In genomic region chr3:157142315-157142714, GRCh38 we compare ENCODE assay signal across 18 cellular contexts. TPM values are rescaled to one million over a fixed set of nuclear protein-coding genes. Genes with fewer than 3 reads are reported as not detected.
DNase-seq lines count a peak whose midpoint lies in the region; ATAC-seq and TF ChIP-seq lines count a peak whose summit lies in the region.
"Had no signal": no experiment of that assay in that cellular context is flagged by ENCODE, and none has a peak within 500 bp of the region (broad histone marks: within the 10 kb centered on the region; RNA-seq: fewer than 3 reads in every experiment).

No MANE protein-coding gene starts in this region.

- H3K4me1 ChIP-seq in foreskin keratinocyte (peaks cover under 1% of the 10 kb centered on the region), tibial nerve (peaks cover 0 to 6% (median 2%) of the 10 kb centered on the region in 4 donors)

- TF ChIP-seq CTCF in foreskin keratinocyte (conservative IDR thresholded peaks at IDR 0.05) (no peak), tibial nerve (IDR thresholded peaks at IDR 0.05) (no peak)

- no peaks in the 10 kb centered on the region for H3K9me3 ChIP-seq in tibial nerve
- H3K9me3 ChIP-seq: BLaER1 treated with 17β-estradiol and CSF1 and Interleukin-3, amounts not matched to agents 10 nM and 100 nM; body of pancreas; lower lobe of right lung had no signal

- in situ Hi-C loops in ACHN (cut with HindIII; ENCODE audit: low pct_ligation_motif_present, low pct_unique_long_range_greater_than_20kb, low sequenced_read_pairs), result no loop called here

- H3K27me3 ChIP-seq in foreskin keratinocyte (no peaks in the 10 kb centered on the region), tibial nerve (no peaks in the 10 kb centered on the region)
- H3K27me3 ChIP-seq: BLaER1 treated with 17β-estradiol and CSF1 and Interleukin-3, amounts not matched to agents 10 nM and 100 nM; body of pancreas had no signal

- TF ChIP-seq RAD21 in Ishikawa (IDR thresholded peaks at IDR 0.05; ENCODE audit: low read depth), result no peak

- TF ChIP-seq POLR2A in tibial nerve (IDR thresholded peaks at IDR 0.05), result no peak

- H3K36me3 ChIP-seq in tibial nerve, result peaks cover 0 to 75% (median 2%) of the 10 kb centered on the region in 3 donors

- H3K27ac ChIP-seq in foreskin keratinocyte (no peak overlapping the region), tibial nerve (no peak overlapping the region)
- H3K27ac ChIP-seq: body of pancreas, lower lobe of right lung had no signal

- no peak overlapping the region for H3K4me3 ChIP-seq in tibial nerve
- H3K4me3 ChIP-seq: BLaER1 treated with 17β-estradiol and CSF1 and Interleukin-3, amounts not matched to agents 10 nM and 100 nM; body of pancreas; lower lobe of right lung had no signal

- peak; percentile 34 for ATAC-seq in foreskin keratinocyte
- ATAC-seq: body of pancreas, HepG2 had no signal

- WGBS in tibial nerve, 2 donors, result 86 to 87% methylated on average over 5 of the region's 5 CpGs

- peak; percentile 83 for TF ChIP-seq EP300 in Ishikawa (IDR thresholded peaks at IDR 0.05; ENCODE audit: borderline replicate concordance)
- no peak for TF ChIP-seq EP300 in tibial nerve (IDR thresholded peaks at IDR 0.05)

- DNase-seq in NCI-H1436 (lab: John Stamatoyannopoulos, UW) (peak; percentile 22), NCI-H1436 treated with DMSO at 0.1 percent for 48 hours (lab: John Stamatoyannopoulos, UW) (no peak), NCI-H2171 treated with DMSO at 0.1 percent for 48 hours (lab: John Stamatoyannopoulos, UW) (peak; percentile 90), foreskin keratinocyte (no peak), tibial nerve (ENCODE audit: low spot score in 2 of 2) (no peak), ACHN (no peak)
- DNase-seq in stimulated activated CD4-positive, alpha-beta T cell treated with anti-CD3 and anti-CD28 coated beads, Interleukin-4, amount 100 ng/mL, for 4 hours, result no peak
- DNase-seq: 8988T; activated naive CD4-positive, alpha-beta T cell treated with anti-CD3 and anti-CD28 coated beads, Interleukin-2, amount 50 U/mL, for 16 hours; body of pancreas; DND-41; erythroblast; lower lobe of right lung; Right ventricle myocardium superior; stimulated activated CD4-positive, alpha-beta T cell treated with anti-CD3 and anti-CD28 coated beads, Interleukin-12 subunit alpha, Interleukin-12 subunit beta, amount 100 ng/mL, for 4 hours had no signal

TF ChIP-seq in Ishikawa, 13 proteins besides CTCF, POLR2A, EP300 and RAD21:
- peak; percentile 67; the same call in 1 of the 2 replicates for TF ChIP-seq MAX (IDR thresholded peaks at IDR 0.05)
- TF ChIP-seq NFIC (IDR thresholded peaks at IDR 0.05), result no peak
- no peak for TF ChIP-seq USF1 (IDR thresholded peaks at IDR 0.05)
- TF ChIP-seq TEAD4 (IDR thresholded peaks at IDR 0.05), result peak; percentile 46; the same call in 1 of the 2 replicates
- TF ChIP-seq CEBPB (IDR thresholded peaks at IDR 0.05), result peak; percentile 93
- peak; percentile 18; the same call in 1 of the 2 replicates for TF ChIP-seq YY1 (IDR thresholded peaks at IDR 0.05; ENCODE audit: low read depth)
- peak; percentile 91 for TF ChIP-seq TCF12 (IDR thresholded peaks at IDR 0.05; ENCODE audit: low read depth)
- TF ChIP-seq FOXM1 (IDR thresholded peaks at IDR 0.05; ENCODE audit: borderline replicate concordance, low read depth), result peak; percentile 73

RNA-seq across cellular contexts. Expression of gene CCNL1, which starts 17.6 kb away (rescaled TPM):
- total RNA-seq in foreskin keratinocyte (59.0 and 65.0 TPM in 2 replicates), tibial nerve (100 to 1,000 TPM; 176 to 239 (median 239) TPM)
- polyA plus RNA-seq in foreskin keratinocyte, result 21.4 and 23.7 TPM in 2 replicates

Comparison
In these comparisons a context has a peak if more than half of its experiments do, and no peak if none do; other contexts are left out.
1. DNase-seq: peak in NCI-H1436 (single experiment) and NCI-H2171 treated with DMSO at 0.1 percent for 48 hours (single experiment); none in NCI-H1436 treated with DMSO at 0.1 percent for 48 hours (single experiment), foreskin keratinocyte (0 of 2), stimulated activated CD4-positive, alpha-beta T cell treated with anti-CD3 and anti-CD28 coated beads, Interleukin-4, amount 100 ng/mL, for 4 hours (0 of 2), tibial nerve (0 of 2) and ACHN (single experiment).